Comparison of ENCODE assay signal across 21 cellular contexts in genomic region chr15:65050270-65050669, GRCh38. TPM values are rescaled to one million over a fixed set of nuclear protein-coding genes. Genes with fewer than 3 reads are reported as not detected.
DNase-seq lines count a peak whose midpoint lies in the region; TF ChIP-seq lines count a peak whose summit lies in the region.
"Had no signal": no experiment of that assay in that cellular context is flagged by ENCODE, and none has a peak within 500 bp of the region (broad histone marks: within the 10 kb centered on the region; RNA-seq: fewer than 3 reads in every experiment).

No MANE protein-coding gene starts in this region.

- H3K27me3 Mint-ChIP-seq in activated naive CD8-positive, alpha-beta T cell: peaks cover 1% of the 10 kb centered on the region
- H3K27me3 Mint-ChIP-seq in activated naive CD8-positive, alpha-beta T cell treated with anti-CD3 and anti-CD28 coated beads for 36 hours: peaks cover 9% of the 10 kb centered on the region

- H3K27me3 ChIP-seq in fibroblast of lung (ENCODE audit: control insufficient read depth, insufficient read depth, low read length): no peaks in the 10 kb centered on the region
- H3K27me3 ChIP-seq in tibial artery: no peaks in the 10 kb centered on the region
- no peaks in the 10 kb centered on the region for H3K27me3 ChIP-seq in uterus
- H3K27me3 ChIP-seq: right atrium auricular region, tibial nerve had no signal

- H4K20me1 ChIP-seq in fibroblast of lung (ENCODE audit: control insufficient read depth, extremely low read depth, insufficient read depth, low read length): no peaks in the 10 kb centered on the region

- H3K79me2 ChIP-seq in fibroblast of lung (ENCODE audit: control insufficient read depth, insufficient read depth, low read length): no peaks in the 10 kb centered on the region

- no peak overlapping the region for H3K27ac Mint-ChIP-seq in activated naive CD8-positive, alpha-beta T cell
- H3K27ac Mint-ChIP-seq in activated naive CD8-positive, alpha-beta T cell treated with anti-CD3 and anti-CD28 coated beads for 36 hours: no peak overlapping the region
- H3K27ac Mint-ChIP-seq: stimulated activated memory B cell treated with anti-CD40 and anti-IgM and Interleukin-4, amounts not matched to agents 10 μg/mL and 1 μg/mL and 100 μg/mL, for 72 hours had no signal

- peak overlapping the region; percentile 27 for H3K4me2 ChIP-seq in fibroblast of lung (ENCODE audit: extremely low read depth, insufficient read depth, low read length)

- H3K4me1 ChIP-seq in fibroblast of lung (ENCODE audit: control insufficient read depth, extremely low read depth, insufficient read depth, low read length) (peaks cover 24% of the 10 kb centered on the region), tibial artery (peaks cover 0 to 63% (median 23%) of the 10 kb centered on the region in 4 donors), uterus (peaks cover 3 to 20% of the 10 kb centered on the region in 2 donors)

- H3K9me3 Mint-ChIP-seq in activated naive CD8-positive, alpha-beta T cell (ENCODE audit: low read depth): no peaks in the 10 kb centered on the region
- no peaks in the 10 kb centered on the region for H3K9me3 Mint-ChIP-seq in activated naive CD8-positive, alpha-beta T cell treated with anti-CD3 and anti-CD28 coated beads for 36 hours
- H3K9me3 Mint-ChIP-seq: stimulated activated memory B cell treated with anti-CD40 and anti-IgM and Interleukin-4, amounts not matched to agents 10 μg/mL and 1 μg/mL and 100 μg/mL, for 72 hours had no signal

- no peak for TF ChIP-seq POLR2A in uterus (IDR thresholded peaks at IDR 0.05)

- H3K4me1 Mint-ChIP-seq in activated naive CD8-positive, alpha-beta T cell (ENCODE audit: low read depth): peaks cover 10% of the 10 kb centered on the region
- peaks cover 15% of the 10 kb centered on the region for H3K4me1 Mint-ChIP-seq in activated naive CD8-positive, alpha-beta T cell treated with anti-CD3 and anti-CD28 coated beads for 36 hours

- H3K4me3 Mint-ChIP-seq in activated naive CD8-positive, alpha-beta T cell: peak overlapping the region; percentile 39
- H3K4me3 Mint-ChIP-seq in activated naive CD8-positive, alpha-beta T cell treated with anti-CD3 and anti-CD28 coated beads for 36 hours: no peak overlapping the region

- H3K9me3 ChIP-seq in fibroblast of lung (ENCODE audit: control insufficient read depth, insufficient read depth, low read depth, low read length) (no peaks in the 10 kb centered on the region), tibial artery (no peaks in the 10 kb centered on the region), uterus (no peaks in the 10 kb centered on the region)
- H3K9me3 ChIP-seq: HAP-1, right atrium auricular region, tibial nerve had no signal

- H3K36me3 Mint-ChIP-seq in activated naive CD8-positive, alpha-beta T cell: no peaks in the 10 kb centered on the region
- H3K36me3 Mint-ChIP-seq in activated naive CD8-positive, alpha-beta T cell treated with anti-CD3 and anti-CD28 coated beads for 36 hours: no peaks in the 10 kb centered on the region
- H3K36me3 Mint-ChIP-seq: CD14-positive monocyte; stimulated activated memory B cell treated with anti-CD40 and anti-IgM and Interleukin-4, amounts not matched to agents 10 μg/mL and 1 μg/mL and 100 μg/mL, for 72 hours had no signal

- intact Hi-C loops in tibial artery (cut with DNase I; ENCODE audit: low total_unique reads): no loop called here
- intact Hi-C loops in uterus (cut with DNase I; ENCODE audit: low total_unique reads): loop anchor here (5.0 kb wide), 1 partner anchor 52 kb away; no protein-coding TSS in a partner anchor

- H2AFZ ChIP-seq in fibroblast of lung (ENCODE audit: low read length): no peak overlapping the region

- peaks cover 2% of the 10 kb centered on the region for H3K36me3 ChIP-seq in fibroblast of lung (ENCODE audit: control insufficient read depth, insufficient read depth, low read length)
- peaks cover 38 to 51% (median 39%) of the 10 kb centered on the region in 3 donors for H3K36me3 ChIP-seq in tibial artery
- no peaks in the 10 kb centered on the region for H3K36me3 ChIP-seq in uterus
- H3K36me3 ChIP-seq: HAP-1 had no signal

- H3K4me3 ChIP-seq in fibroblast of lung (replicated peaks in 1 of 4; ENCODE audit: control extremely low read depth in 1 of 4, insufficient read depth in 1 of 4, low read depth in 3 of 4, low read length in 4 of 4) (no peak overlapping the region), tibial artery (no peak overlapping the region), uterus (no peak overlapping the region)

- DNase-seq in activated naive CD8-positive, alpha-beta T cell treated with anti-CD3 and anti-CD28 coated beads for 36 hours: no peak
- DNase-seq in NOMO-1 treated with DMSO at 0.1 percent for 48 hours (lab: John Stamatoyannopoulos, UW; ENCODE audit: unreplicated experiment): peak; percentile 74
- peak; percentile 18 to 41 for DNase-seq in fibroblast of lung (ENCODE audit: low read depth in 2 of 2)
- no peak for DNase-seq in tibial artery
- DNase-seq in DMS153 (lab: John Stamatoyannopoulos, UW): no peak
- DNase-seq in D341Med (ENCODE audit: low spot score): no peak
- no peak for DNase-seq in uterus
- DNase-seq: activated effector memory CD4-positive, alpha-beta T cell treated with Interleukin-2 at 50 U/mL for 16 hours; anterior cingulate cortex; NCI-H1092 treated with DMSO at 0.1 percent for 48 hours; NCI-H69 had no signal

- TF ChIP-seq CTCF in fibroblast of lung (conservative IDR thresholded peaks at IDR 0.05 in 1 of 2, IDR thresholded peaks at IDR 0.05 in 1 of 2; ENCODE audit: low read depth in 1 of 2, low read length in 2 of 2): no peak
- no peak for TF ChIP-seq CTCF in tibial artery (IDR thresholded peaks at IDR 0.05)
- no peak for TF ChIP-seq CTCF in uterus (IDR thresholded peaks at IDR 0.05)

- H3K27ac ChIP-seq in fibroblast of lung (ENCODE audit: insufficient read depth, low read length) (peak overlapping the region; percentile 13), tibial artery (peak overlapping the region; percentile 39 to 59), uterus (peak overlapping the region in 1 of 2 donors; percentile 1)
- H3K27ac ChIP-seq: HL-60, right atrium auricular region had no signal

- no peak overlapping the region for H3K9ac ChIP-seq in fibroblast of lung (ENCODE audit: insufficient read depth, low read length)

RNA-seq across cellular contexts. Expression of gene SLC51B, which starts 5.1 kb away (rescaled TPM):
- not detected for total RNA-seq in activated naive CD8-positive, alpha-beta T cell treated with anti-CD3 and anti-CD28 coated beads for 36 hours
- total RNA-seq in fibroblast of lung: 0.51 and 0.66 TPM in 2 replicates
- 0.98 and 1.2 TPM in 2 replicates for polyA plus RNA-seq in fibroblast of lung
- polyA plus RNA-seq in fibroblast of lung (2012): 1.3 TPM in 2 replicates
- polyA minus RNA-seq in fibroblast of lung (ENCODE audit: low replicate concordance): not detected in 2 replicates
- not detected for total RNA-seq in uterus
- total RNA-seq: Daoy, fibroblast of villous mesenchyme, mesenteric fat pad, right atrium auricular region had no signal
- polyA plus RNA-seq: CD14-positive monocyte had no signal

RNA-seq across cellular contexts. Expression of gene RASL12, which starts 17.5 kb away (rescaled TPM):
- not detected for total RNA-seq in activated naive CD8-positive, alpha-beta T cell treated with anti-CD3 and anti-CD28 coated beads for 36 hours
- 49.3 and 50.5 TPM in 2 replicates for total RNA-seq in fibroblast of lung
- 9.1 and 16.9 TPM in 2 replicates for polyA plus RNA-seq in fibroblast of lung
- polyA plus RNA-seq in fibroblast of lung (2012): 11.0 and 20.3 TPM in 2 replicates
- 22.5 and 40.8 TPM in 2 replicates for polyA minus RNA-seq in fibroblast of lung (ENCODE audit: low replicate concordance)
- 100 to 1,000 TPM in 1 of 4 donors, 10 to 100 TPM in 3; 65.3 to 116 (median 76.6) TPM for total RNA-seq in uterus
- polyA plus RNA-seq: CD14-positive monocyte had no signal

RNA-seq across cellular contexts. Expression of gene MTFMT, which starts 20.8 kb away (rescaled TPM):
- total RNA-seq in activated naive CD8-positive, alpha-beta T cell treated with anti-CD3 and anti-CD28 coated beads for 36 hours: 10 to 100 TPM; 26.8 to 28.3 TPM
- total RNA-seq in fibroblast of lung (17.0 and 17.5 TPM in 2 replicates), uterus (10 to 100 TPM; 11.5 to 30.1 (median 21.0) TPM)
- 12.6 and 16.6 TPM in 2 replicates for polyA plus RNA-seq in fibroblast of lung
- polyA plus RNA-seq in fibroblast of lung (2012): 11.3 and 11.8 TPM in 2 replicates
- 1.9 and 2.6 TPM in 2 replicates for polyA minus RNA-seq in fibroblast of lung (ENCODE audit: low replicate concordance)

RNA-seq across cellular contexts. Expression of gene KBTBD13, which starts 26.3 kb away (rescaled TPM):
- not detected for total RNA-seq in activated naive CD8-positive, alpha-beta T cell treated with anti-CD3 and anti-CD28 coated beads for 36 hours
- total RNA-seq in fibroblast of lung (not detected in 2 replicates), uterus (1 to 10 TPM in 1 of 4 donors, under 1 TPM in 1, not detected in 2; 0.21 to 1.3 TPM)
- polyA plus RNA-seq in fibroblast of lung: 0.02 TPM in 1 of 2 replicates, not detected in the other
- polyA plus RNA-seq in fibroblast of lung (2012): not detected in 2 replicates
- not detected in 2 replicates for polyA minus RNA-seq in fibroblast of lung (ENCODE audit: low replicate concordance)
- total RNA-seq: Daoy, fibroblast of villous mesenchyme, mesenteric fat pad, tibial nerve had no signal
- polyA plus RNA-seq: CD14-positive monocyte had no signal

Comparison
In these comparisons a context has a peak if more than half of its experiments do, and no peak if none do; other contexts are left out.
1. DNase-seq: peak in NOMO-1 treated with DMSO at 0.1 percent for 48 hours (single experiment) and fibroblast of lung (2 of 2); none in activated naive CD8-positive, alpha-beta T cell treated with anti-CD3 and anti-CD28 coated beads for 36 hours (single experiment), tibial artery (0 of 2), DMS153 (single experiment), D341Med (single experiment) and uterus (0 of 2).
2. RNA of gene RASL12, which starts 17.5 kb away (total RNA-seq): 65.3 to 116 TPM in uterus and 49.3 to 50.5 TPM in fibroblast of lung; not detected in activated naive CD8-positive, alpha-beta T cell treated with anti-CD3 and anti-CD28 coated beads for 36 hours; every median in the first group is over 10 times any median in the second.